8 cellular contexts compared by ENCODE assay signal in the genomic region with DNA sequence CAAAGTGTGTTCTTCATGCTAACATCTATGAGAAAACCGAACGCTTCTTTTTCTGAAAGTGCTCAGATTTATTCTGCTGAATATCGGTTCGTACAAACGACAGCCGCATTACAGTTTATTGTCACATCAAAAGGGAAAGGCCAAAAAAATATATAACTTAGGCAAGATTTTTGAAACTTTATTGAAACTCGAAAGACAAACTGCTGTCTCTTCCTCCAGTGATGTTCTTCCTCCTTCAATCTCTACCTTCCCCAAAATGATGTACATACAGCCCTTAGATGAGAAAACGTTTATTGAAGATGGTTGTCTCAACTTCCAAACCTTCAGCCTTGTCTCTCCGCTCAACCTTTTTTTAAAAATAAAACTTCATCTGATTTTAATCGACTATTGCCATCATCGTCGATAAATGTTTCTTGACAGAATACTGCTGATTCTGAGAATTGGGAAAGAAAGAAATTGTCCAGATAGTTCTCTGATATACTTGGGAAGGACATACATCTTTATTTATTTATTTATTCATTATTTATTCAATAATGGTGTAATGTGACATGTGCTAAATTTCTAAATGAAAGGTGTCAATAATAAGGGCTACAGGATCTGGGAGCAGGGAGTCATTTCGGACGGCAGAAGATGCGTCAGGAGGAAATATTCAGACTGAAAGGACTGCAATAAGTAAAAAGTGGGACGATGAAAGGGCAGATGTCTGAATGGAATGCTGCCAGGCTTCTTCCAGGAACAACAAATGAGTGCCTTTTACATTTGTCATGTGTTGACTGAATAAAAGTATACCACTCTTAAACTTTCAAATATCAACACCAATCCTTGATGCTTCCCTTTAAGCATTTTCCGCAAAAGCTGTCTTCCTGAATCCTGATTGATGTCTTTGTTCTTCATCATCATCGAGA. TPM values are rescaled to one million over a fixed set of nuclear protein-coding genes. Genes with fewer than 3 reads are reported as not detected.
DNase-seq lines count a peak whose midpoint lies in the region; ATAC-seq, FAIRE-seq and TF ChIP-seq lines count a peak whose summit lies in the region.
"Had no signal": no experiment of that assay in that cellular context is flagged by ENCODE, and none has a peak within 500 bp of the region (broad histone marks: within the 10 kb centered on the region; RNA-seq: fewer than 3 reads in every experiment).

No MANE protein-coding gene starts in this region.

- no peaks in the 10 kb centered on the region for H3K27me3 ChIP-seq in WERI-Rb-1 (ENCODE audit: insufficient read depth, low read depth, severe bottlenecking)
- H3K27me3 ChIP-seq in right cardiac atrium (ENCODE audit: control insufficient read depth, insufficient read depth), result no peaks in the 10 kb centered on the region
- H3K27me3 ChIP-seq in small intestine (ENCODE audit: control insufficient read depth in 2 of 2, insufficient read depth in 2 of 2, low read length in 2 of 2), result no peaks in the 10 kb centered on the region

- H3K36me3 ChIP-seq in HEK293 (ENCODE audit: control insufficient read depth in 2 of 2, insufficient read depth in 1 of 2, low read length in 2 of 2) (peaks cover 0 to 19% of the 10 kb centered on the region in 2 experiments; a peak in 1 of 3 replicates), WERI-Rb-1 (no peaks in the 10 kb centered on the region), small intestine (ENCODE audit: control insufficient read depth in 2 of 2, insufficient read depth in 2 of 2, low read length in 2 of 2) (peaks cover 0 to under 1% of the 10 kb centered on the region in 2 donors)

- H3K4me1 ChIP-seq in HEK293 (ENCODE audit: control insufficient read depth, insufficient read depth, low read length) (peaks cover 8% of the 10 kb centered on the region; the same call in 1 of the 2 replicates), right cardiac atrium (ENCODE audit: control insufficient read depth, insufficient read depth, low read length) (no peaks in the 10 kb centered on the region), small intestine (ENCODE audit: control insufficient read depth in 2 of 2, insufficient read depth in 1 of 2, low read depth in 1 of 2, low read length in 1 of 2) (no peaks in the 10 kb centered on the region)

- peak overlapping the region; percentile 68 for H3K4me3 ChIP-seq in HEK293 (ENCODE audit: low read depth, low read length)
- H3K4me3 ChIP-seq in WERI-Rb-1 (ENCODE audit: low read depth, low read length), result peak overlapping the region; percentile 77
- peak overlapping the region; percentile 59 for H3K4me3 ChIP-seq in right cardiac atrium (ENCODE audit: low read length)
- H3K4me3 ChIP-seq in small intestine (ENCODE audit: low read depth in 1 of 2, low read length in 2 of 2), result peak overlapping the region; percentile 57 to 83

- CTCF ChIA-PET in HEK293 (lab: Yijun Ruan, JAX), result interaction anchor here (0.9 to 1.5 kb wide), 3 partner anchors 13 to 45 kb away, joined by 3 to 8 read pairs (median 3); no protein-coding TSS in a partner anchor

- POLR2A ChIA-PET in HEK293 (lab: Yijun Ruan, JAX), result interaction anchor here (0.7 to 1.3 kb wide), 2 partner anchors 29 to 475 kb away, joined by 3 to 4 read pairs; a partner anchor contains a TSS

- 47% methylated on average over 18 of the region's 18 CpGs for WGBS in right cardiac atrium
- WGBS in small intestine, 3 donors, result 47 to 49% (median 48%) methylated on average over 18 of the region's 18 CpGs

- DNase-seq in WERI-Rb-1, result no peak
- no peak for DNase-seq in right cardiac atrium
- DNase-seq in small intestine, result no peak
- DNase-seq in NCI-H345 (lab: John Stamatoyannopoulos, UW), result no peak

- TF ChIP-seq CTCF in HEK293 (tag by site-specific recombination; IDR thresholded peaks at IDR 0.05) (no peak), WERI-Rb-1 (IDR thresholded peaks at IDR 0.05; ENCODE audit: low read depth, low read length) (no peak)

- intact Hi-C loops in right cardiac atrium (cut with DNase I), result no loop called here

- no peak for FAIRE-seq in small intestine (lab: Jason Lieb, UNC)

- no peak overlapping the region for H3K27ac ChIP-seq in HEK293 (ENCODE audit: extremely low read depth, low read depth, low read length)
- peak overlapping the region; percentile 61 for H3K27ac ChIP-seq in WERI-Rb-1
- peak overlapping the region; percentile 46 for H3K27ac ChIP-seq in right cardiac atrium (ENCODE audit: low read length)
- peak overlapping the region in 1 of 2 donors; percentile 84 for H3K27ac ChIP-seq in small intestine (ENCODE audit: low read depth in 1 of 2, low read length in 1 of 2)
- H3K27ac ChIP-seq: epithelial cell of prostate had no signal

- H3K9me3 ChIP-seq in HEK293 (ENCODE audit: control insufficient read depth, insufficient read depth, low read depth, low read length) (no peaks in the 10 kb centered on the region), WERI-Rb-1 (ENCODE audit: severe bottlenecking) (no peaks in the 10 kb centered on the region), right cardiac atrium (ENCODE audit: control insufficient read depth, low read length) (no peaks in the 10 kb centered on the region), small intestine (ENCODE audit: control insufficient read depth, low read depth) (no peaks in the 10 kb centered on the region)

- ATAC-seq in right cardiac atrium, result no peak
- no peak for ATAC-seq in HG03521 (IDR thresholded peaks at IDR 0.05; ENCODE audit: unreplicated experiment)
- ATAC-seq in activated CD4-positive, CD25-positive, alpha-beta regulatory T cell treated with anti-CD3 and anti-CD28 coated beads, Interleukin-2, amount 50 U/mL, for 24 hours, result no peak

TF ChIP-seq in HEK293, 187 proteins besides CTCF, POLR2A, EP300 and RAD21 (continues in another document):
- no peak for TF ChIP-seq ZNF302 (tag by site-specific recombination; IDR thresholded peaks at IDR 0.05; ENCODE audit: low read depth)
- TF ChIP-seq, protein P1, sequence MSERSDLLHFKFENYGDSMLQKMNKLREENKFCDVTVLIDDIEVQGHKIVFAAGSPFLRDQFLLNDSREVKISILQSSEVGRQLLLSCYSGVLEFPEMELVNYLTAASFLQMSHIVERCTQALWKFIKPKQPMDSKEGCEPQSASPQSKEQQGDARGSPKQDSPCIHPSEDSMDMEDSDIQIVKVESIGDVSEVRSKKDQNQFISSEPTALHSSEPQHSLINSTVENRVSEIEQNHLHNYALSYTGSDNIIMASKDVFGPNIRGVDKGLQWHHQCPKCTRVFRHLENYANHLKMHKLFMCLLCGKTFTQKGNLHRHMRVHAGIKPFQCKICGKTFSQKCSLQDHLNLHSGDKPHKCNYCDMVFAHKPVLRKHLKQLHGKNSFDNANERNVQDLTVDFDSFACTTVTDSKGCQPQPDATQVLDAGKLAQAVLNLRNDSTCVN (tag by site-specific recombination; optimal IDR thresholded peaks at IDR 0.05), result no peak
- TF ChIP-seq ZNF660 (tag by site-specific recombination; IDR thresholded peaks at IDR 0.05), result peak; percentile 49; the same call in 1 of the 2 replicates
- TF ChIP-seq, protein P2, sequence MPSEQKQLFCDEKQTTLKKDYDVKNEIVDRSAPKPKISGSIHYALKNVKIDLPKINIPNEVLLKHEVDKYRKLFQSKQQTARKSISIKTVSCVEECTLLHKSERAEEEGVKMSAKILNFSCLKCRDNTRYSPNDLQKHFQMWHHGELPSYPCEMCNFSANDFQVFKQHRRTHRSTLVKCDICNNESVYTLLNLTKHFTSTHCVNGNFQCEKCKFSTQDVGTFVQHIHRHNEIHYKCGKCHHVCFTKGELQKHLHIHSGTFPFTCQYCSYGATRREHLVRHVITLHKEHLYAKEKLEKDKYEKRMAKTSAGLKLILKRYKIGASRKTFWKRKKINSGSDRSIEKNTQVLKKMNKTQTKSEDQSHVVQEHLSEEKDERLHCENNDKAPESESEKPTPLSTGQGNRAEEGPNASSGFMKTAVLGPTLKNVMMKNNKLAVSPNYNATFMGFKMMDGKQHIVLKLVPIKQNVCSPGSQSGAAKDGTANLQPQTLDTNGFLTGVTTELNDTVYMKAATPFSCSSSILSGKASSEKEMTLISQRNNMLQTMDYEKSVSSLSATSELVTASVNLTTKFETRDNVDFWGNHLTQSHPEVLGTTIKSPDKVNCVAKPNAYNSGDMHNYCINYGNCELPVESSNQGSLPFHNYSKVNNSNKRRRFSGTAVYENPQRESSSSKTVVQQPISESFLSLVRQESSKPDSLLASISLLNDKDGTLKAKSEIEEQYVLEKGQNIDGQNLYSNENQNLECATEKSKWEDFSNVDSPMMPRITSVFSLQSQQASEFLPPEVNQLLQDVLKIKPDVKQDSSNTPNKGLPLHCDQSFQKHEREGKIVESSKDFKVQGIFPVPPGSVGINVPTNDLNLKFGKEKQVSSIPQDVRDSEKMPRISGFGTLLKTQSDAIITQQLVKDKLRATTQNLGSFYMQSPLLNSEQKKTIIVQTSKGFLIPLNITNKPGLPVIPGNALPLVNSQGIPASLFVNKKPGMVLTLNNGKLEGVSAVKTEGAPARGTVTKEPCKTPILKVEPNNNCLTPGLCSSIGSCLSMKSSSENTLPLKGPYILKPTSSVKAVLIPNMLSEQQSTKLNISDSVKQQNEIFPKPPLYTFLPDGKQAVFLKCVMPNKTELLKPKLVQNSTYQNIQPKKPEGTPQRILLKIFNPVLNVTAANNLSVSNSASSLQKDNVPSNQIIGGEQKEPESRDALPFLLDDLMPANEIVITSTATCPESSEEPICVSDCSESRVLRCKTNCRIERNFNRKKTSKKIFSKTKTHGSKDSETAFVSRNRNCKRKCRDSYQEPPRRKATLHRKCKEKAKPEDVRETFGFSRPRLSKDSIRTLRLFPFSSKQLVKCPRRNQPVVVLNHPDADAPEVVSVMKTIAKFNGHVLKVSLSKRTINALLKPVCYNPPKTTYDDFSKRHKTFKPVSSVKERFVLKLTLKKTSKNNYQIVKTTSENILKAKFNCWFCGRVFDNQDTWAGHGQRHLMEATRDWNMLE (tag by site-specific recombination; conservative IDR thresholded peaks at IDR 0.05; ENCODE audit: low read depth), result no peak
- no peak for TF ChIP-seq ZNF530 (tag by site-specific recombination; IDR thresholded peaks at IDR 0.05; ENCODE audit: low read depth)
- peak; percentile 15; the same call in 1 of the 2 replicates for TF ChIP-seq ZNF184 (tag by site-specific recombination; IDR thresholded peaks at IDR 0.05)
- TF ChIP-seq, protein P3, sequence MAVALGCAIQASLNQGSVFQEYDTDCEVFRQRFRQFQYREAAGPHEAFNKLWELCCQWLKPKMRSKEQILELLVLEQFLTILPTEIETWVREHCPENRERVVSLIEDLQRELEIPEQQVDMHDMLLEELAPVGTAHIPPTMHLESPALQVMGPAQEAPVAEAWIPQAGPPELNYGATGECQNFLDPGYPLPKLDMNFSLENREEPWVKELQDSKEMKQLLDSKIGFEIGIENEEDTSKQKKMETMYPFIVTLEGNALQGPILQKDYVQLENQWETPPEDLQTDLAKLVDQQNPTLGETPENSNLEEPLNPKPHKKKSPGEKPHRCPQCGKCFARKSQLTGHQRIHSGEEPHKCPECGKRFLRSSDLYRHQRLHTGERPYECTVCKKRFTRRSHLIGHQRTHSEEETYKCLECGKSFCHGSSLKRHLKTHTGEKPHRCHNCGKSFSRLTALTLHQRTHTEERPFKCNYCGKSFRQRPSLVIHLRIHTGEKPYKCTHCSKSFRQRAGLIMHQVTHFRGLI (tag by site-specific recombination; IDR thresholded peaks at IDR 0.05), result 0 out of 2 replicates have a peak, but pooled peaks have one; percentile 2

RNA-seq across cellular contexts. Expression of a gene that starts 0.8 kb away (rescaled TPM):
- total RNA-seq in right cardiac atrium, result 10 to 100 TPM in 3 of 4 donors, 1 to 10 TPM in 1; 8.8 to 14.6 (median 11.8) TPM
- polyA plus RNA-seq in right cardiac atrium (8.6 TPM), small intestine (1 to 10 TPM; 2.9 to 5.6 (median 3.5) TPM)
